ENCODE assay signal across 8 cellular contexts in the genomic region with DNA sequence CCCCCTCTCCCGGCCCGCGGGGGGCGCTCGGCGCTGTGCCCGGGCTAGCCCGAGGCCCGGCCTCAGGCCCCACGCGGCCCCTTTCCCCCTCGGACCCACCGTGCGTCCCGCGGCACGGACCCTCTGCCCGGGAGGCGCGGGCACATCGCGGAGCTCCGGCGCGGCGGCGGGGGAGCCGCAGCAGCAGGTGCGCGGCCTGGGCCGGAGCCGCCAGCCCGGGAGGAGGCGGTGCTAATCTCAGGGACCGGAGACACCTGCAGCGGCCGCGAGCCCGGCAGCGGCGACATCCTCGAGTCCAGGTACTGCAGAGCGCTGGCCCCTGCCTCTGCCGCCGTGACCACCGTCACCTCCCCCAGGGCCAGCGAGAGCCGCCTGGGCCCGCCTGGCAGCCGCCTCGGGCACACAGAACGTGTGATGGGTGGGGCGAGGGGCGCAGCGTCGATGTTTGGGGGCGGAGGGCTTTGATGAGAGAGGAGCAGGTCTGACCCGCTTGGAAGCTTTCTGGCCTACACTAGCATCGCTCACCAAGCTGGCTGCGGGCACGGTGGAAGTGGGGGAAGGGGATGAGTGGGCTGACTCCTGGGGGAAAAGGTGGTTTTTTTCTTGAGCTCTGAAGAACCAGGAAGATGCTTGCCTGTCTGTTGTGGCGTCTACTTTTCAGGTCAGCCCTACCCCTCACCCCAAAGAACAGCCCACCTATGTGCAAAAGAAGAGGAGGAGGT. TPM values are rescaled to one million over a fixed set of nuclear protein-coding genes. Genes with fewer than 3 reads are reported as not detected.
DNase-seq lines count a peak whose midpoint lies in the region; ATAC-seq and TF ChIP-seq lines count a peak whose summit lies in the region.

No MANE protein-coding gene starts in this region.

- ATAC-seq in GM21528 (IDR thresholded peaks at IDR 0.05; ENCODE audit: low FRiP score, unreplicated experiment), result peak; percentile 52
- ATAC-seq in esophagus mucosa, result peak; percentile 47
- ATAC-seq in sciatic nerve, result no peak

- no peaks in the 10 kb centered on the region for H3K27me3 Mint-ChIP-seq in activated CD4-positive, alpha-beta memory T cell treated with anti-CD3 and anti-CD28 coated beads, Interleukin-2, amount 10 ng/mL, durations not matched to agents 7 days and 5 days
- peaks cover 10% of the 10 kb centered on the region for H3K27me3 Mint-ChIP-seq in neural crest cell (ENCODE audit: low read depth)

- intact Hi-C loops in sciatic nerve (cut with DNase I), result no loop called here

- peak overlapping the region; percentile 98 for H3K4me3 Mint-ChIP-seq in activated CD4-positive, alpha-beta memory T cell treated with anti-CD3 and anti-CD28 coated beads, Interleukin-2, amount 10 ng/mL, durations not matched to agents 7 days and 5 days
- H3K4me3 Mint-ChIP-seq in neural crest cell, result peak overlapping the region; percentile 83

- POLR2A ChIA-PET in activated CD4-positive, alpha-beta memory T cell treated with anti-CD3 and anti-CD28 coated beads, Interleukin-2, amount 10 ng/mL, durations not matched to agents 7 days and 5 days (lab: Charles Lee), result interaction anchor here (0.7 to 8.7 kb wide), 25 partner anchors 8 to 124 kb away, joined by 3 to 145 read pairs (median 5); a partner anchor contains a TSS

- DNase-seq in GM10266 (ENCODE audit: extremely low spot score) (peak; percentile 60), HuH-7.5 (ENCODE audit: low spot score) (peak; percentile 29), neural crest cell (ENCODE audit: low read depth, low spot score) (no peak), sciatic nerve (ENCODE audit: low spot score) (no peak), SIG-M5 treated with dmso at 0.1 percent for 504 hours (lab: John Stamatoyannopoulos, UW; ENCODE audit: unreplicated experiment) (no peak)
- peak; percentile 60 for DNase-seq in activated CD4-positive, alpha-beta memory T cell treated with anti-CD3 and anti-CD28 coated beads, Interleukin-2, amount 10 ng/mL, durations not matched to agents 7 days and 5 days

- no peaks in the 10 kb centered on the region for H3K9me3 Mint-ChIP-seq in activated CD4-positive, alpha-beta memory T cell treated with anti-CD3 and anti-CD28 coated beads, Interleukin-2, amount 10 ng/mL, durations not matched to agents 7 days and 5 days
- peaks cover 2% of the 10 kb centered on the region for H3K9me3 Mint-ChIP-seq in neural crest cell

- H3K4me1 Mint-ChIP-seq in activated CD4-positive, alpha-beta memory T cell treated with anti-CD3 and anti-CD28 coated beads, Interleukin-2, amount 10 ng/mL, durations not matched to agents 7 days and 5 days, result peaks cover 68% of the 10 kb centered on the region
- peaks cover 34% of the 10 kb centered on the region for H3K4me1 Mint-ChIP-seq in neural crest cell

- TF ChIP-seq CTCF in GM10266 (IDR thresholded peaks at IDR 0.05; ENCODE audit: control insufficient read depth, insufficient read depth, low read depth, missing control alignments) (peak; percentile 32), neural crest cell (conservative IDR thresholded peaks at IDR 0.05) (peak; percentile 34)

- CTCF ChIA-PET in activated CD4-positive, alpha-beta memory T cell treated with anti-CD3 and anti-CD28 coated beads, Interleukin-2, amount 10 ng/mL, durations not matched to agents 7 days and 5 days (lab: Charles Lee), result interaction anchor here (1.0 to 4.5 kb wide), 6 partner anchors 13 to 117 kb away, joined by 3 to 36 read pairs (median 4); no protein-coding TSS in a partner anchor

- H3K27ac Mint-ChIP-seq in activated CD4-positive, alpha-beta memory T cell treated with anti-CD3 and anti-CD28 coated beads, Interleukin-2, amount 10 ng/mL, durations not matched to agents 7 days and 5 days, result peak overlapping the region; percentile 47
- peak overlapping the region; percentile 27 for H3K27ac Mint-ChIP-seq in neural crest cell (ENCODE audit: unreplicated experiment)

- peaks cover 43% of the 10 kb centered on the region for H3K36me3 Mint-ChIP-seq in activated CD4-positive, alpha-beta memory T cell treated with anti-CD3 and anti-CD28 coated beads, Interleukin-2, amount 10 ng/mL, durations not matched to agents 7 days and 5 days (ENCODE audit: low read depth)
- peaks cover 6% of the 10 kb centered on the region for H3K36me3 Mint-ChIP-seq in neural crest cell (ENCODE audit: low read depth)

RNA-seq across cellular contexts. Expression of a gene that starts 0.5 kb away (rescaled TPM):
- total RNA-seq in activated CD4-positive, alpha-beta memory T cell treated with anti-CD3 and anti-CD28 coated beads, Interleukin-2, amount 10 ng/mL, durations not matched to agents 7 days and 5 days, result 100 to 1,000 TPM; 337 to 354 TPM
- total RNA-seq in esophagus mucosa (2.1 TPM), neural crest cell (74.5 and 76.6 TPM in 2 replicates), sciatic nerve (23.6 TPM)

Comparison
In these comparisons a context has a peak if more than half of its experiments do, and no peak if none do; other contexts are left out.
1. DNase-seq: peak in GM10266 (single experiment), HuH-7.5 (single experiment) and activated CD4-positive, alpha-beta memory T cell treated with anti-CD3 and anti-CD28 coated beads, Interleukin-2, amount 10 ng/mL, durations not matched to agents 7 days and 5 days (single experiment); none in neural crest cell (single experiment), sciatic nerve (single experiment) and SIG-M5 treated with dmso at 0.1 percent for 504 hours (single experiment).